Comparison of ENCODE assay signal across 11 cellular contexts in genomic region chr11:18267335-18268133, GRCh38. TPM values are rescaled to one million over a fixed set of nuclear protein-coding genes. Genes with fewer than 3 reads are reported as not detected.
A peak's percentile ranks its signal among the peaks of the same experiment; 100 is the strongest.
DNase-seq lines count a peak whose midpoint lies in the region; ATAC-seq and TF ChIP-seq lines count a peak whose summit lies in the region.
"Not testable (repeated sequence)": the region's sequence is repeated elsewhere in the genome, so short reads cannot be mapped to it uniquely, and the experiment has no call there.
"Had no signal": no experiment of that assay in that cellular context is flagged by ENCODE, and none has a peak within 500 bp of the region (broad histone marks: within the 10 kb centered on the region; RNA-seq: fewer than 3 reads in every experiment).

No MANE protein-coding gene starts in this region.

- H3K4me2 ChIP-seq in KMS-11, result peak overlapping the region; percentile 73

- TF ChIP-seq CTCF in KMS-11 (conservative IDR thresholded peaks at IDR 0.05; ENCODE audit: low read depth, low read length); left lung (IDR thresholded peaks at IDR 0.05): not testable (repeated sequence)

- intact Hi-C loops in left lung (cut with DNase I), result not testable (repeated sequence)

- not testable (repeated sequence) for H3K36me3 Mint-ChIP-seq in activated CD8-positive, alpha-beta T cell treated with anti-CD3 and anti-CD28 coated beads, Interleukin-2, amount 10 ng/mL, durations not matched to agents 7 days and 5 days (ENCODE audit: low read depth)

- H3K79me2 ChIP-seq in KMS-11 (ENCODE audit: insufficient read depth, low read depth), result not testable (repeated sequence)

- not testable (repeated sequence) for H3K4me3 Mint-ChIP-seq in activated CD8-positive, alpha-beta T cell treated with anti-CD3 and anti-CD28 coated beads, Interleukin-2, amount 10 ng/mL, durations not matched to agents 7 days and 5 days

- H3K36me3 ChIP-seq in KMS-11 (ENCODE audit: insufficient read depth); left lung: not testable (repeated sequence)

- H3K4me1 Mint-ChIP-seq in activated CD8-positive, alpha-beta T cell treated with anti-CD3 and anti-CD28 coated beads, Interleukin-2, amount 10 ng/mL, durations not matched to agents 7 days and 5 days (ENCODE audit: low read depth), result peaks cover 24% of the 10 kb centered on the region

- not testable (repeated sequence) for DNase-seq in activated CD8-positive, alpha-beta T cell treated with anti-CD3 and anti-CD28 coated beads, Interleukin-2, amount 10 ng/mL, durations not matched to agents 7 days and 5 days; left lung

- H3K4me1 ChIP-seq in KMS-11 (ENCODE audit: low read depth, poor library complexity, severe bottlenecking), result peaks cover 11% of the 10 kb centered on the region
- H3K4me1 ChIP-seq in left lung, result not testable (repeated sequence)

- peak overlapping the region; percentile 39 for H3K27ac Mint-ChIP-seq in activated CD8-positive, alpha-beta T cell treated with anti-CD3 and anti-CD28 coated beads, Interleukin-2, amount 10 ng/mL, durations not matched to agents 7 days and 5 days

- H2AFZ ChIP-seq in KMS-11 (ENCODE audit: low read depth), result peak overlapping the region; percentile 71; the same call in 1 of the 2 replicates

- H3K27me3 ChIP-seq in KMS-11 (ENCODE audit: insufficient read depth, low read depth); left lung: not testable (repeated sequence)

- H3K4me3 ChIP-seq in KMS-11 (IDR thresholded peaks at IDR 0.05; ENCODE audit: insufficient read depth, low read depth, low read length); left lung: not testable (repeated sequence)

- not testable (repeated sequence) for H3K9me3 Mint-ChIP-seq in activated CD8-positive, alpha-beta T cell treated with anti-CD3 and anti-CD28 coated beads, Interleukin-2, amount 10 ng/mL, durations not matched to agents 7 days and 5 days (ENCODE audit: insufficient read depth)

- ATAC-seq in GM18867 (IDR thresholded peaks at IDR 0.05; ENCODE audit: unreplicated experiment), result peak; percentile 72
- peak; percentile 45 for ATAC-seq in GM21367 (IDR thresholded peaks at IDR 0.05; ENCODE audit: unreplicated experiment)
- peak; percentile 35 for ATAC-seq in HG02623 (IDR thresholded peaks at IDR 0.05; ENCODE audit: unreplicated experiment)
- peak; percentile 51 for ATAC-seq in HG03108 (IDR thresholded peaks at IDR 0.05; ENCODE audit: unreplicated experiment)
- ATAC-seq in activated CD8-positive, alpha-beta T cell treated with anti-CD3 and anti-CD28 coated beads, Interleukin-2, amount 10 ng/mL, durations not matched to agents 7 days and 5 days, result peak; percentile 67
- peak; percentile 39 for ATAC-seq in left lung

- CTCF ChIA-PET in activated CD8-positive, alpha-beta T cell treated with anti-CD3 and anti-CD28 coated beads, Interleukin-2, amount 10 ng/mL, durations not matched to agents 7 days and 5 days (lab: Charles Lee), result not testable (repeated sequence)

- not testable (repeated sequence) for H3K9ac ChIP-seq in KMS-11

- H4K20me1 ChIP-seq in KMS-11 (ENCODE audit: insufficient read depth), result not testable (repeated sequence)

- POLR2A ChIA-PET in activated CD8-positive, alpha-beta T cell treated with anti-CD3 and anti-CD28 coated beads, Interleukin-2, amount 10 ng/mL, durations not matched to agents 7 days and 5 days (lab: Charles Lee), result interaction anchor here (1.2 kb wide), 1 partner anchor 54 kb away, joined by 3 read pairs; no protein-coding TSS in a partner anchor

- H3K9me3 ChIP-seq in left lung, result not testable (repeated sequence)

- H3K27ac ChIP-seq in KMS-11, result peak overlapping the region; percentile 32; the same call in 1 of the 2 replicates
- not testable (repeated sequence) for H3K27ac ChIP-seq in left lung

- H3K27me3 Mint-ChIP-seq in activated CD8-positive, alpha-beta T cell treated with anti-CD3 and anti-CD28 coated beads, Interleukin-2, amount 10 ng/mL, durations not matched to agents 7 days and 5 days (ENCODE audit: low read depth), result not testable (repeated sequence)

RNA-seq across cellular contexts. Expression of gene SAA1, which starts 1.5 kb away (rescaled TPM):
- not detected for total RNA-seq in activated CD8-positive, alpha-beta T cell treated with anti-CD3 and anti-CD28 coated beads, Interleukin-2, amount 10 ng/mL, durations not matched to agents 7 days and 5 days
- 100 to 1,000 TPM in 1 of 2 donors, under 1 TPM in 1; 0.58 to 194 TPM for total RNA-seq in left lung
- total RNA-seq: lung microvascular endothelial cell, neural crest cell had no signal

RNA-seq across cellular contexts. Expression of gene SAA2, which starts 19.1 kb away (rescaled TPM):
- not detected for total RNA-seq in activated CD8-positive, alpha-beta T cell treated with anti-CD3 and anti-CD28 coated beads, Interleukin-2, amount 10 ng/mL, durations not matched to agents 7 days and 5 days
- total RNA-seq in left lung, result 10 to 100 TPM in 1 of 2 donors, under 1 TPM in 1; 0.38 to 92.5 TPM
- total RNA-seq: astrocyte, lung microvascular endothelial cell, neural crest cell had no signal

RNA-seq across cellular contexts. Expression of gene SAA4, which starts 30.9 kb away (rescaled TPM):
- not detected for total RNA-seq in activated CD8-positive, alpha-beta T cell treated with anti-CD3 and anti-CD28 coated beads, Interleukin-2, amount 10 ng/mL, durations not matched to agents 7 days and 5 days
- 1 to 10 TPM in 1 of 2 donors, not detected in 1; 3.7 TPM for total RNA-seq in left lung
- total RNA-seq: astrocyte, K562, lung microvascular endothelial cell, neural crest cell had no signal

RNA-seq across cellular contexts. Expression of gene HPS5, which starts 54.4 kb away (rescaled TPM):
- 10 to 100 TPM; 15.8 to 18.0 TPM for total RNA-seq in activated CD8-positive, alpha-beta T cell treated with anti-CD3 and anti-CD28 coated beads, Interleukin-2, amount 10 ng/mL, durations not matched to agents 7 days and 5 days
- 10 to 100 TPM; 23.8 to 25.3 TPM for total RNA-seq in left lung

RNA-seq across cellular contexts. Expression of gene GTF2H1, which starts 54.8 kb away (rescaled TPM):
- total RNA-seq in activated CD8-positive, alpha-beta T cell treated with anti-CD3 and anti-CD28 coated beads, Interleukin-2, amount 10 ng/mL, durations not matched to agents 7 days and 5 days, result 10 to 100 TPM; 47.2 to 47.8 TPM
- 10 to 100 TPM; 30.6 to 41.3 TPM for total RNA-seq in left lung
